In genomic region chr22:37563153-37564081, GRCh38 we compare ENCODE assay signal across 8 cellular contexts. TPM values are rescaled to one million over a fixed set of nuclear protein-coding genes. Genes with fewer than 3 reads are reported as not detected.
DNase-seq lines count a peak whose midpoint lies in the region; ATAC-seq, FAIRE-seq and TF ChIP-seq lines count a peak whose summit lies in the region.

No MANE protein-coding gene starts in this region.

- no peak overlapping the region for H3K27ac Mint-ChIP-seq in activated CD8-positive, alpha-beta memory T cell treated with anti-CD3 and anti-CD28 coated beads, Interleukin-2, amount 10 ng/mL, durations not matched to agents 7 days and 5 days

- CTCF ChIA-PET in HEK293 (lab: Yijun Ruan, JAX) = interaction anchor here (0.5 to 10.7 kb wide), 15 partner anchors 8 to 402 kb away, joined by 3 to 608 read pairs (median 5); a partner anchor contains a TSS
- CTCF ChIA-PET in activated CD8-positive, alpha-beta memory T cell treated with anti-CD3 and anti-CD28 coated beads, Interleukin-2, amount 10 ng/mL, durations not matched to agents 7 days and 5 days (lab: Charles Lee) = interaction anchor here (0.8 to 22.7 kb wide), 9 partner anchors 18 to 136 kb away, joined by 3 to 661 read pairs (median 4); partner anchors contain the start of genes ELFN2 and GGA1

- no peak overlapping the region for H2AFZ ChIP-seq in keratinocyte (ENCODE audit: control insufficient read depth, low read length)

- H3K4me1 ChIP-seq in HEK293 (ENCODE audit: control insufficient read depth, insufficient read depth, low read length) (peaks cover 12% of the 10 kb centered on the region), keratinocyte (ENCODE audit: control insufficient read depth, extremely low read depth, insufficient read depth, low read length) (peaks cover 60% of the 10 kb centered on the region), stomach (peaks cover 70 to 93% (median 89%) of the 10 kb centered on the region in 4 donors)

- in situ Hi-C loops in astrocyte of the spinal cord (cut with HindIII; ENCODE audit: low sequenced_read_pairs) = no loop called here

- no peak overlapping the region for H3K4me3 Mint-ChIP-seq in activated CD8-positive, alpha-beta memory T cell treated with anti-CD3 and anti-CD28 coated beads, Interleukin-2, amount 10 ng/mL, durations not matched to agents 7 days and 5 days

- H3K27me3 Mint-ChIP-seq in activated CD8-positive, alpha-beta memory T cell treated with anti-CD3 and anti-CD28 coated beads, Interleukin-2, amount 10 ng/mL, durations not matched to agents 7 days and 5 days = peaks cover 56% of the 10 kb centered on the region

- peak; percentile 97 for FAIRE-seq in keratinocyte (lab: Jason Lieb, UNC)

- peaks cover 49% of the 10 kb centered on the region for H4K20me1 ChIP-seq in keratinocyte (ENCODE audit: control insufficient read depth, extremely low read depth, insufficient read depth, low read length)

- no peaks in the 10 kb centered on the region for H3K27me3 ChIP-seq in keratinocyte (ENCODE audit: control insufficient read depth, extremely low read depth, insufficient read depth, low read length)
- peaks cover 0 to 25% (median 0%) of the 10 kb centered on the region in 3 donors for H3K27me3 ChIP-seq in stomach

- no peaks in the 10 kb centered on the region for H3K36me3 Mint-ChIP-seq in activated CD8-positive, alpha-beta memory T cell treated with anti-CD3 and anti-CD28 coated beads, Interleukin-2, amount 10 ng/mL, durations not matched to agents 7 days and 5 days

- H3K27ac ChIP-seq in HEK293 (ENCODE audit: extremely low read depth, low read depth, low read length) = peak overlapping the region; percentile 37
- H3K27ac ChIP-seq in keratinocyte (ENCODE audit: control insufficient read depth, insufficient read depth, low read length) = peak overlapping the region; percentile 85
- H3K27ac ChIP-seq in stomach = peak overlapping the region; percentile 98 to 100 (median 99)

- H3K36me3 ChIP-seq in HEK293 (ENCODE audit: control insufficient read depth in 2 of 2, insufficient read depth in 1 of 2, low read length in 2 of 2) (peaks cover 0 to 40% of the 10 kb centered on the region in 2 experiments; a peak in 2 of 3 replicates), keratinocyte (ENCODE audit: control insufficient read depth in 2 of 2, extremely low read depth in 1 of 2, insufficient read depth in 2 of 2, low read length in 2 of 2) (peaks cover 18 to 44% of the 10 kb centered on the region in 2 experiments), stomach (peaks cover 20 to 29% (median 26%) of the 10 kb centered on the region in 4 donors)

- H3K9ac ChIP-seq in keratinocyte (ENCODE audit: control insufficient read depth, extremely low read depth, insufficient read depth, low read length) = peak overlapping the region; percentile 96

- H3K79me2 ChIP-seq in keratinocyte (ENCODE audit: control insufficient read depth, insufficient read depth, low read length) = peaks cover 55% of the 10 kb centered on the region

- no peaks in the 10 kb centered on the region for H3K9me3 Mint-ChIP-seq in activated CD8-positive, alpha-beta memory T cell treated with anti-CD3 and anti-CD28 coated beads, Interleukin-2, amount 10 ng/mL, durations not matched to agents 7 days and 5 days (ENCODE audit: low read depth)

- TF ChIP-seq POLR2A in stomach (IDR thresholded peaks at IDR 0.05) = no peak

- dilution Hi-C loops in keratinocyte (cut with MboI; ENCODE audit: extremely low pct_ligation_motif_present, low sequenced_read_pairs) = no loop called here

- POLR2A ChIA-PET in HEK293 (lab: Yijun Ruan, JAX) = interaction anchor here (0.7 to 3.2 kb wide), 8 partner anchors 9 to 45 kb away, joined by 3 to 21 read pairs (median 4); partner anchors contain the start of gene GGA1

- H3K9me1 ChIP-seq in keratinocyte (ENCODE audit: control insufficient read depth, extremely low read depth, insufficient read depth, low read length) = peaks cover 11% of the 10 kb centered on the region

- 13 to 26% (median 20%) methylated on average over 14 of the region's 14 CpGs for WGBS in stomach, 5 donors

- ATAC-seq in activated CD8-positive, alpha-beta memory T cell treated with anti-CD3 and anti-CD28 coated beads, Interleukin-2, amount 10 ng/mL, durations not matched to agents 7 days and 5 days = no peak
- ATAC-seq in HG03439 (IDR thresholded peaks at IDR 0.05; ENCODE audit: unreplicated experiment) (no peak), GM21447 (IDR thresholded peaks at IDR 0.05; ENCODE audit: unreplicated experiment) (no peak)

- DNase-seq in astrocyte of the spinal cord (ENCODE audit: low read depth, low spot score) (peak; percentile 96), keratinocyte (ENCODE audit: low read depth, low spot score) (no peak), stomach (peak; percentile 82), NCI-H1105 (lab: John Stamatoyannopoulos, UW) (no peak)
- no peak for DNase-seq in activated CD8-positive, alpha-beta memory T cell treated with anti-CD3 and anti-CD28 coated beads, Interleukin-2, amount 10 ng/mL, durations not matched to agents 7 days and 5 days

- no peaks in the 10 kb centered on the region for H3K9me3 ChIP-seq in HEK293 (ENCODE audit: control insufficient read depth, insufficient read depth, low read depth, low read length)
- no peaks in the 10 kb centered on the region for H3K9me3 ChIP-seq in keratinocyte (ENCODE audit: control insufficient read depth, low read depth, low read length)
- H3K9me3 ChIP-seq in stomach = no peaks in the 10 kb centered on the region

- H3K4me1 Mint-ChIP-seq in activated CD8-positive, alpha-beta memory T cell treated with anti-CD3 and anti-CD28 coated beads, Interleukin-2, amount 10 ng/mL, durations not matched to agents 7 days and 5 days = peaks cover 36% of the 10 kb centered on the region

- H3K4me2 ChIP-seq in keratinocyte (ENCODE audit: control insufficient read depth, extremely low read depth, insufficient read depth, low read depth, low read length) = peak overlapping the region; percentile 92

- no peak for TF ChIP-seq CTCF in HEK293 (tag by site-specific recombination; IDR thresholded peaks at IDR 0.05)
- no peak for TF ChIP-seq CTCF in astrocyte of the spinal cord (IDR thresholded peaks at IDR 0.05; ENCODE audit: low read depth, low read length)
- no peak for TF ChIP-seq CTCF in keratinocyte (optimal IDR thresholded peaks at IDR 0.05 in 1 of 3, IDR thresholded peaks at IDR 0.05 in 1 of 3, conservative IDR thresholded peaks at IDR 0.05 in 1 of 3; ENCODE audit: extremely low read depth in 1 of 3, insufficient read depth in 2 of 3, low read length in 3 of 3)
- TF ChIP-seq CTCF in stomach (IDR thresholded peaks at IDR 0.05) = no peak

- intact Hi-C loops in stomach (cut with DNase I; ENCODE audit: low total_unique reads) = no loop called here

- H3K4me3 ChIP-seq in HEK293 (ENCODE audit: low read depth, low read length) = no peak overlapping the region
- H3K4me3 ChIP-seq in astrocyte of the spinal cord (ENCODE audit: low read depth, low read length) = peak overlapping the region; percentile 14
- peak overlapping the region; percentile 13 to 95 (median 40) for H3K4me3 ChIP-seq in keratinocyte (ENCODE audit: control insufficient read depth in 2 of 3, extremely low read depth in 1 of 3, insufficient read depth in 2 of 3, low read depth in 1 of 3, low read length in 3 of 3)
- H3K4me3 ChIP-seq in stomach = peak overlapping the region; percentile 60 to 97 (median 75)

- no peak for TF ChIP-seq EP300 in stomach (IDR thresholded peaks at IDR 0.05)

RNA-seq across cellular contexts. Expression of gene CDC42EP1, which starts 3.1 kb away (rescaled TPM):
- polyA plus RNA-seq in keratinocyte (10.5 to 18.4 TPM (median 13.5 TPM) in 3 replicates), stomach (100 to 1,000 TPM in 1 of 3 donors, 10 to 100 TPM in 2; 70.2 to 112 (median 90.1) TPM)
- 6.4 TPM for polyA plus RNA-seq in keratinocyte (2011; ENCODE audit: low read depth)
- polyA plus RNA-seq in keratinocyte (2011; cell fraction: cytosol; rRNA removed) = 11.7 and 31.5 TPM in 2 replicates
- 16.0 and 26.2 TPM in 2 replicates for polyA plus RNA-seq in keratinocyte (2011; cell fraction: nucleus; rRNA removed)
- 41.6 and 60.2 TPM in 2 replicates for polyA plus RNA-seq in keratinocyte (2012; ENCODE audit: low replicate concordance)
- polyA minus RNA-seq in keratinocyte = 7.8 to 54.4 TPM (median 10.1 TPM) in 3 replicates
- polyA minus RNA-seq in keratinocyte (2011; cell fraction: cytosol; rRNA and poly(A)+ RNA removed) = 45.7 TPM
- polyA minus RNA-seq in keratinocyte (2011; cell fraction: nucleus; rRNA and poly(A)+ RNA removed) = 16.0 and 17.5 TPM in 2 replicates
- 100 to 1,000 TPM in 2 of 5 donors, 10 to 100 TPM in 3; 28.6 to 195 (median 66.3) TPM for total RNA-seq in stomach
- under 1 TPM; 0.42 to 0.47 TPM for total RNA-seq in activated CD8-positive, alpha-beta memory T cell treated with anti-CD3 and anti-CD28 coated beads, Interleukin-2, amount 10 ng/mL, durations not matched to agents 7 days and 5 days

RNA-seq across cellular contexts. Expression of gene LGALS2, which starts 16.5 kb away (rescaled TPM):
- polyA plus RNA-seq in keratinocyte (not detected in 3 replicates), stomach (1 to 10 TPM; 4.1 to 7.1 (median 5.0) TPM)
- polyA plus RNA-seq in keratinocyte (2011; ENCODE audit: low read depth) = not detected
- polyA plus RNA-seq in keratinocyte (2011; cell fraction: cytosol; rRNA removed) = not detected in 2 replicates
- polyA plus RNA-seq in keratinocyte (2011; cell fraction: nucleus; rRNA removed) = not detected in 2 replicates
- polyA plus RNA-seq in keratinocyte (2012; ENCODE audit: low replicate concordance) = not detected in 2 replicates
- not detected in 3 replicates for polyA minus RNA-seq in keratinocyte
- polyA minus RNA-seq in keratinocyte (2011; cell fraction: cytosol; rRNA and poly(A)+ RNA removed) = not detected
- polyA minus RNA-seq in keratinocyte (2011; cell fraction: nucleus; rRNA and poly(A)+ RNA removed) = not detected in 2 replicates
- total RNA-seq in stomach = 1 to 10 TPM in 1 of 5 donors, not detected in 4; 4.2 TPM
- not detected for total RNA-seq in activated CD8-positive, alpha-beta memory T cell treated with anti-CD3 and anti-CD28 coated beads, Interleukin-2, amount 10 ng/mL, durations not matched to agents 7 days and 5 days

RNA-seq across cellular contexts. Expression of gene CARD10, which starts 44.2 kb away (rescaled TPM):
- polyA plus RNA-seq in keratinocyte = 32.2 to 50.8 TPM (median 40.1 TPM) in 3 replicates
- 13.2 TPM for polyA plus RNA-seq in keratinocyte (2011; ENCODE audit: low read depth)
- 26.8 and 49.6 TPM in 2 replicates for polyA plus RNA-seq in keratinocyte (2011; cell fraction: cytosol; rRNA removed)
- 58.9 and 89.7 TPM in 2 replicates for polyA plus RNA-seq in keratinocyte (2011; cell fraction: nucleus; rRNA removed)
- 22.8 and 71.2 TPM in 2 replicates for polyA plus RNA-seq in keratinocyte (2012; ENCODE audit: low replicate concordance)
- 59.5 to 125 TPM (median 69.7 TPM) in 3 replicates for polyA minus RNA-seq in keratinocyte
- polyA minus RNA-seq in keratinocyte (2011; cell fraction: cytosol; rRNA and poly(A)+ RNA removed) = 127 TPM
- 55.1 and 62.4 TPM in 2 replicates for polyA minus RNA-seq in keratinocyte (2011; cell fraction: nucleus; rRNA and poly(A)+ RNA removed)
- total RNA-seq in stomach = 100 to 1,000 TPM in 1 of 5 donors, 10 to 100 TPM in 2, 1 to 10 TPM in 2; 5.5 to 120 (median 28.4) TPM
- 10 to 100 TPM; 11.3 to 17.8 (median 13.6) TPM for polyA plus RNA-seq in stomach
- under 1 TPM in 1 of 2 experiments, not detected in 1; 0.16 TPM for total RNA-seq in activated CD8-positive, alpha-beta memory T cell treated with anti-CD3 and anti-CD28 coated beads, Interleukin-2, amount 10 ng/mL, durations not matched to agents 7 days and 5 days

RNA-seq across cellular contexts. Expression of gene GGA1, which starts 45.2 kb away (rescaled TPM):
- 29.2 to 36.4 TPM (median 32.5 TPM) in 3 replicates for polyA plus RNA-seq in keratinocyte
- polyA plus RNA-seq in keratinocyte (2011; ENCODE audit: low read depth) = 25.0 TPM
- 22.9 and 26.0 TPM in 2 replicates for polyA plus RNA-seq in keratinocyte (2011; cell fraction: cytosol; rRNA removed)
- polyA plus RNA-seq in keratinocyte (2011; cell fraction: nucleus; rRNA removed) = 104 and 125 TPM in 2 replicates
- polyA plus RNA-seq in keratinocyte (2012; ENCODE audit: low replicate concordance) = 28.2 and 30.6 TPM in 2 replicates
- 25.9 to 31.7 TPM (median 27.1 TPM) in 3 replicates for polyA minus RNA-seq in keratinocyte
- 25.9 TPM for polyA minus RNA-seq in keratinocyte (2011; cell fraction: cytosol; rRNA and poly(A)+ RNA removed)
- 30.6 and 40.9 TPM in 2 replicates for polyA minus RNA-seq in keratinocyte (2011; cell fraction: nucleus; rRNA and poly(A)+ RNA removed)
- 10 to 100 TPM; 39.5 to 87.9 (median 55.6) TPM for total RNA-seq in stomach
- 10 to 100 TPM; 30.3 to 43.6 (median 34.1) TPM for polyA plus RNA-seq in stomach
- 10 to 100 TPM; 76.9 to 85.9 TPM for total RNA-seq in activated CD8-positive, alpha-beta memory T cell treated with anti-CD3 and anti-CD28 coated beads, Interleukin-2, amount 10 ng/mL, durations not matched to agents 7 days and 5 days

Comparison
In these comparisons a context has a peak if more than half of its experiments do, and no peak if none do; other contexts are left out.
1. H3K27ac ChIP-seq: peak in every context shown above with its lines; median percentile 99 in stomach; 85 in keratinocyte; 37 in HEK293.
2. DNase-seq: peak in astrocyte of the spinal cord (single experiment) and stomach (single experiment); none in keratinocyte (single experiment), activated CD8-positive, alpha-beta memory T cell treated with anti-CD3 and anti-CD28 coated beads, Interleukin-2, amount 10 ng/mL, durations not matched to agents 7 days and 5 days (single experiment) and NCI-H1105 (single experiment).
3. RNA of gene CDC42EP1, which starts 3.1 kb away (total RNA-seq): 28.6 to 195 TPM in stomach; 0.42 to 0.47 TPM in activated CD8-positive, alpha-beta memory T cell treated with anti-CD3 and anti-CD28 coated beads, Interleukin-2, amount 10 ng/mL, durations not matched to agents 7 days and 5 days; every median in the first group is over 10 times any median in the second.
4. RNA of gene CARD10, which starts 44.2 kb away (total RNA-seq): 5.5 to 120 TPM in stomach; 0.16 TPM in activated CD8-positive, alpha-beta memory T cell treated with anti-CD3 and anti-CD28 coated beads, Interleukin-2, amount 10 ng/mL, durations not matched to agents 7 days and 5 days; every median in the first group is over 4 times any median in the second.